In genomic region chr19:2650515-2650914, GRCh38 we compare ENCODE assay signal across 17 cellular contexts. TPM values are rescaled to one million over a fixed set of nuclear protein-coding genes. Genes with fewer than 3 reads are reported as not detected.
DNase-seq lines count a peak whose midpoint lies in the region; ATAC-seq and TF ChIP-seq lines count a peak whose summit lies in the region.
"Had no signal": no experiment of that assay in that cellular context is flagged by ENCODE, and none has a peak within 500 bp of the region (broad histone marks: within the 10 kb centered on the region; RNA-seq: fewer than 3 reads in every experiment).

No MANE protein-coding gene starts in this region.

- TF ChIP-seq RAD21 in liver (IDR thresholded peaks at IDR 0.05): no peak

- intact Hi-C loops in activated CD4-positive, alpha-beta T cell treated with anti-CD3 and anti-CD28 coated beads for 36 hours (cut with DNase I, micrococcal nuclease): no loop called here

- POLR2A ChIA-PET in activated CD4-positive, alpha-beta T cell treated with anti-CD3 and anti-CD28 coated beads for 36 hours (lab: Charles Lee): no interaction called here

- H3K4me3 ChIP-seq in coronary artery (no peak overlapping the region), liver (ENCODE audit: low read depth in 1 of 3, low read length in 3 of 3) (no peak overlapping the region)
- H3K4me3 ChIP-seq: gastroesophageal sphincter had no signal

- CTCF ChIA-PET in activated CD4-positive, alpha-beta T cell treated with anti-CD3 and anti-CD28 coated beads for 36 hours (lab: Charles Lee): no interaction called here

- no peak for TF ChIP-seq CTCF in coronary artery (IDR thresholded peaks at IDR 0.05)
- TF ChIP-seq CTCF in liver (IDR thresholded peaks at IDR 0.05; ENCODE audit: low read depth, low read length, missing input control): no peak

- no peaks in the 10 kb centered on the region for H3K27me3 Mint-ChIP-seq in stimulated activated memory B cell treated with anti-CD40 and anti-IgM and Interleukin-4, amounts not matched to agents 10 μg/mL and 1 μg/mL and 100 μg/mL, for 72 hours
- H3K27me3 Mint-ChIP-seq in activated CD4-positive, alpha-beta T cell treated with anti-CD3 and anti-CD28 coated beads for 36 hours: no peaks in the 10 kb centered on the region
- H3K27me3 Mint-ChIP-seq: activated CD4-positive, alpha-beta T cell treated with anti-CD3 and anti-CD28 coated beads, Interleukin-2, amount 10 ng/mL, durations not matched to agents 24 days and 14 days; activated naive CD8-positive, alpha-beta T cell treated with anti-CD3 and anti-CD28 coated beads, Interleukin-2, amount 50 U/mL, for 24 hours had no signal

- H3K27me3 ChIP-seq in liver (ENCODE audit: control insufficient read depth in 4 of 4, insufficient read depth in 4 of 4, low read length in 3 of 4): no peaks in the 10 kb centered on the region
- H3K27me3 ChIP-seq: gastroesophageal sphincter had no signal

- H3K9ac ChIP-seq in liver (ENCODE audit: low read depth in 1 of 2, low read length in 2 of 2): no peak overlapping the region

- DNase-seq in HCEC 1CT: peak; percentile 18
- DNase-seq in coronary artery (ENCODE audit: low spot score): peak; percentile 68
- DNase-seq in MV-4-11 (lab: John Stamatoyannopoulos, UW): no peak
- DNase-seq in NOMO-1 treated with DMSO at 0.1 percent for 48 hours (lab: John Stamatoyannopoulos, UW; ENCODE audit: unreplicated experiment): no peak
- no peak for DNase-seq in activated CD4-positive, alpha-beta T cell treated with anti-CD3 and anti-CD28 coated beads for 36 hours
- DNase-seq: activated CD4-positive, alpha-beta T cell treated with anti-CD3 and anti-CD28 coated beads, Interleukin-2, amount 10 ng/mL, durations not matched to agents 24 days and 14 days; activated naive CD8-positive, alpha-beta T cell treated with anti-CD3 and anti-CD28 coated beads, Interleukin-2, amount 50 U/mL, for 24 hours; CD8-positive, alpha-beta T cell; DMS79; left colon; NCI-H1694 treated with DMSO at 0.1 percent for 48 hours; NCI-H226; stimulated activated CD4-positive, alpha-beta T cell treated with anti-CD3 and anti-CD28 coated beads, Interleukin-2, amount 100 ng/mL, for 24 hours had no signal

- H3K9me3 Mint-ChIP-seq in stimulated activated memory B cell treated with anti-CD40 and anti-IgM and Interleukin-4, amounts not matched to agents 10 μg/mL and 1 μg/mL and 100 μg/mL, for 72 hours: no peaks in the 10 kb centered on the region
- no peaks in the 10 kb centered on the region for H3K9me3 Mint-ChIP-seq in activated CD4-positive, alpha-beta T cell treated with anti-CD3 and anti-CD28 coated beads for 36 hours (ENCODE audit: low read depth)
- H3K9me3 Mint-ChIP-seq: activated CD4-positive, alpha-beta T cell treated with anti-CD3 and anti-CD28 coated beads, Interleukin-2, amount 10 ng/mL, durations not matched to agents 24 days and 14 days; activated naive CD8-positive, alpha-beta T cell treated with anti-CD3 and anti-CD28 coated beads, Interleukin-2, amount 50 U/mL, for 24 hours; activated T-helper 2 cell treated with anti-CD3 and anti-CD28 coated beads, Interferon-gamma antibody, Interleukin-2, Interleukin-4, amounts not matched to agents 10 μg/mL and 5 μg/mL and 100 μg/mL, durations not matched to agents 14 hours and 24 hours and 36 hours; CD8-positive, alpha-beta T cell had no signal

- 72% methylated on average over 21 of the region's 21 CpGs for WGBS in liver

- no peaks in the 10 kb centered on the region for H3K4me1 ChIP-seq in liver (ENCODE audit: control insufficient read depth in 4 of 4, insufficient read depth in 4 of 4, low read length in 3 of 4)

- peaks cover 63% of the 10 kb centered on the region for H3K4me1 Mint-ChIP-seq in stimulated activated memory B cell treated with anti-CD40 and anti-IgM and Interleukin-4, amounts not matched to agents 10 μg/mL and 1 μg/mL and 100 μg/mL, for 72 hours
- H3K4me1 Mint-ChIP-seq in activated CD4-positive, alpha-beta T cell treated with anti-CD3 and anti-CD28 coated beads for 36 hours: no peaks in the 10 kb centered on the region
- H3K4me1 Mint-ChIP-seq: activated CD4-positive, alpha-beta T cell treated with anti-CD3 and anti-CD28 coated beads, Interleukin-2, amount 10 ng/mL, durations not matched to agents 24 days and 14 days; activated naive CD8-positive, alpha-beta T cell treated with anti-CD3 and anti-CD28 coated beads, Interleukin-2, amount 50 U/mL, for 24 hours had no signal

- no peaks in the 10 kb centered on the region for H3K36me3 ChIP-seq in liver (ENCODE audit: control insufficient read depth in 4 of 4, insufficient read depth in 3 of 4, low read depth in 1 of 4, low read length in 3 of 4)

- H3K9me3 ChIP-seq in liver (ENCODE audit: control insufficient read depth in 4 of 4, low read length in 3 of 4): no peaks in the 10 kb centered on the region
- H3K9me3 ChIP-seq: gastroesophageal sphincter had no signal

- H3K4me3 Mint-ChIP-seq in stimulated activated memory B cell treated with anti-CD40 and anti-IgM and Interleukin-4, amounts not matched to agents 10 μg/mL and 1 μg/mL and 100 μg/mL, for 72 hours: no peak overlapping the region
- H3K4me3 Mint-ChIP-seq in activated CD4-positive, alpha-beta T cell treated with anti-CD3 and anti-CD28 coated beads for 36 hours: no peak overlapping the region
- H3K4me3 Mint-ChIP-seq: activated CD4-positive, alpha-beta T cell treated with anti-CD3 and anti-CD28 coated beads, Interleukin-2, amount 10 ng/mL, durations not matched to agents 24 days and 14 days; activated naive CD8-positive, alpha-beta T cell treated with anti-CD3 and anti-CD28 coated beads, Interleukin-2, amount 50 U/mL, for 24 hours; CD8-positive, alpha-beta T cell had no signal

- peaks cover 10% of the 10 kb centered on the region for H3K36me3 Mint-ChIP-seq in stimulated activated memory B cell treated with anti-CD40 and anti-IgM and Interleukin-4, amounts not matched to agents 10 μg/mL and 1 μg/mL and 100 μg/mL, for 72 hours
- no peaks in the 10 kb centered on the region for H3K36me3 Mint-ChIP-seq in activated CD4-positive, alpha-beta T cell treated with anti-CD3 and anti-CD28 coated beads for 36 hours (ENCODE audit: low read depth)
- H3K36me3 Mint-ChIP-seq: CD8-positive, alpha-beta T cell had no signal

- H3K27ac ChIP-seq in coronary artery (no peak overlapping the region), liver (ENCODE audit: low read depth in 1 of 2, low read length in 2 of 2) (no peak overlapping the region)
- H3K27ac ChIP-seq: gastroesophageal sphincter had no signal

- peak overlapping the region; percentile 76 for H3K27ac Mint-ChIP-seq in stimulated activated memory B cell treated with anti-CD40 and anti-IgM and Interleukin-4, amounts not matched to agents 10 μg/mL and 1 μg/mL and 100 μg/mL, for 72 hours
- H3K27ac Mint-ChIP-seq in activated CD4-positive, alpha-beta T cell treated with anti-CD3 and anti-CD28 coated beads for 36 hours: no peak overlapping the region
- H3K27ac Mint-ChIP-seq: activated CD4-positive, alpha-beta T cell treated with anti-CD3 and anti-CD28 coated beads, Interleukin-2, amount 10 ng/mL, durations not matched to agents 24 days and 14 days; activated naive CD8-positive, alpha-beta T cell treated with anti-CD3 and anti-CD28 coated beads, Interleukin-2, amount 50 U/mL, for 24 hours; activated T-helper 2 cell treated with anti-CD3 and anti-CD28 coated beads, Interferon-gamma antibody, Interleukin-2, Interleukin-4, amounts not matched to agents 10 μg/mL and 5 μg/mL and 100 μg/mL, durations not matched to agents 14 hours and 24 hours and 36 hours; CD8-positive, alpha-beta T cell had no signal

- no peak for ATAC-seq in stimulated activated memory B cell treated with anti-CD40 and anti-IgM and Interleukin-4, amounts not matched to agents 10 μg/mL and 1 μg/mL and 100 μg/mL, for 72 hours
- no peak for ATAC-seq in activated CD4-positive, alpha-beta T cell treated with anti-CD3 and anti-CD28 coated beads for 36 hours
- ATAC-seq: activated naive CD8-positive, alpha-beta T cell treated with anti-CD3 and anti-CD28 coated beads, Interleukin-2, amount 50 U/mL, for 24 hours; CD8-positive, alpha-beta T cell; gastroesophageal sphincter; left colon had no signal

TF ChIP-seq in liver, 16 proteins besides CTCF, POLR2A, EP300 and RAD21 (continues in another document):
- TF ChIP-seq, protein P1, sequence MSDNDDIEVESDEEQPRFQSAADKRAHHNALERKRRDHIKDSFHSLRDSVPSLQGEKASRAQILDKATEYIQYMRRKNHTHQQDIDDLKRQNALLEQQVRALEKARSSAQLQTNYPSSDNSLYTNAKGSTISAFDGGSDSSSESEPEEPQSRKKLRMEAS (IDR thresholded peaks at IDR 0.05): no peak
- TF ChIP-seq FOXA1 (IDR thresholded peaks at IDR 0.05): no peak
- TF ChIP-seq TAF1 (conservative IDR thresholded peaks at IDR 0.05): no peak
- peak; percentile 90 for TF ChIP-seq NR2F2 (IDR thresholded peaks at IDR 0.05)
- TF ChIP-seq EGR1 (IDR thresholded peaks at IDR 0.05; ENCODE audit: low read depth in 2 of 2): no peak
- TF ChIP-seq REST (IDR thresholded peaks at IDR 0.05): no peak
- peak; percentile 10 for TF ChIP-seq SP1 (IDR thresholded peaks at IDR 0.05)
- TF ChIP-seq JUND (IDR thresholded peaks at IDR 0.05): no peak

RNA-seq across cellular contexts. Expression of gene GNG7, which starts 52.0 kb away (rescaled TPM):
- total RNA-seq in liver: 1 to 10 TPM in 1 of 2 donors, under 1 TPM in 1; 0.75 to 1.1 TPM
- polyA plus RNA-seq in liver: 1 to 10 TPM; 1.1 to 1.9 TPM
- total RNA-seq in activated CD4-positive, alpha-beta T cell treated with anti-CD3 and anti-CD28 coated beads for 36 hours: 1 to 10 TPM; 1.1 to 1.2 TPM

Comparison
In these comparisons a context has a peak if more than half of its experiments do, and no peak if none do; other contexts are left out.
1. DNase-seq: peak in HCEC 1CT (single experiment) and coronary artery (single experiment); none in MV-4-11 (single experiment), NOMO-1 treated with DMSO at 0.1 percent for 48 hours (single experiment) and activated CD4-positive, alpha-beta T cell treated with anti-CD3 and anti-CD28 coated beads for 36 hours (single experiment).